In the genomic region with DNA sequence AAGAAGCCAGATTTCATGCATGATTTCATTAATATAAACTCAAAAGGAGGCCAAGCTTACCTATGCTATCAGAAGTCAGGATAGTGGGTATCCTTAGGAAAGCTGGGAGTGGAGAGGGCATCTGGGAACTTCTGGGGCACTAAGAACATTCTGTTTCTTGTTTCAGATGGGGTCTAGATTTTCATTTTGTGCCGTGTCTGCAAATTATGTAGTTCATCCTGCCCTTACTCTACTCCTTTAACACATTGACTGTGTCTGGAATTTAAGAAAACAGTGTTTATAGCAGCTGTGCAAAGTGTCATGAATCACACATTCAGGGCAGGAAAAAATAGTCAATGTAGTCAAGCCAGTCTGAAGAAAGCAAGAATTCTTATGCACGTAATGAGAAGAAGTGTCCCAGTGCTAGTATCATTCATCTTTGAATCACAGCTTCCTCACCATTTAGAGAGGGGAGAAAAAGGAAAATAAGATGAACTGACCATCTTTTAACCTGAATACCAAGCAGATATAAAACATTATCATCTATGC, we compare ENCODE assay signal across 27 cellular contexts. TPM values are rescaled to one million over a fixed set of nuclear protein-coding genes. Genes with fewer than 3 reads are reported as not detected.
"Had no signal": no experiment of that assay in that cellular context is flagged by ENCODE, and none has a peak within 500 bp of the region (broad histone marks: within the 10 kb centered on the region; RNA-seq: fewer than 3 reads in every experiment).

No MANE protein-coding gene starts in this region.

- H3K27ac ChIP-seq: ascending aorta, breast epithelium, cardiac muscle cell, colonic mucosa had no signal

- H3K27me3 ChIP-seq: ascending aorta, breast epithelium, cardiac muscle cell, colonic mucosa had no signal

- H3K36me3 ChIP-seq: ascending aorta, breast epithelium, cardiac muscle cell, colonic mucosa had no signal

- H3K9me3 ChIP-seq: ascending aorta, breast epithelium, colonic mucosa had no signal

- H3K4me3 ChIP-seq: ascending aorta, breast epithelium, cardiac muscle cell, colonic mucosa had no signal

- ATAC-seq: activated naive CD4-positive, alpha-beta T cell treated with anti-CD3 and anti-CD28 coated beads, Interleukin-2, amount 50 U/mL, for 72 hours; activated T-cell treated with anti-CD3 and anti-CD28 coated beads, Interleukin-2, amount 50 U/mL, for 72 hours; esophagus mucosa had no signal

- H3K4me1 ChIP-seq: ascending aorta, breast epithelium, colonic mucosa had no signal

- DNase-seq: activated CD4-positive, alpha-beta memory T cell treated with anti-CD3 and anti-CD28 coated beads, Interleukin-2, amount 10 ng/mL, durations not matched to agents 7 days and 5 days; activated CD4-positive, alpha-beta T cell treated with anti-CD3 and anti-CD28 coated beads for 4 hours; activated CD4-positive, alpha-beta T cell treated with anti-CD3 and anti-CD28 coated beads, Interleukin-2, amount 10 ng/mL, durations not matched to agents 7 days and 5 days; activated CD4-positive, alpha-beta T cell treated with anti-CD3 and anti-CD28 coated beads, Interleukin-2, amount 50 U/mL, for 4 hours; activated CD4-positive, CD25-positive, alpha-beta regulatory T cell; activated CD4-positive, CD25-positive, alpha-beta regulatory T cell treated with anti-CD3 and anti-CD28 coated beads, Interleukin-2, amount 50 U/mL, for 72 hours; activated CD8-positive, alpha-beta memory T cell treated with anti-CD3 and anti-CD28 coated beads, Interleukin-2, amount 50 U/mL, for 48 hours; activated gamma-delta T cell; activated naive CD4-positive, alpha-beta T cell; activated naive CD4-positive, alpha-beta T cell treated with anti-CD3 and anti-CD28 coated beads, Interleukin-2, amount 10 ng/mL, durations not matched to agents 7 days and 5 days; activated naive CD8-positive, alpha-beta T cell treated with anti-CD3 and anti-CD28 coated beads, Interleukin-2, amount 10 ng/mL, durations not matched to agents 7 days and 5 days; activated T-cell treated with anti-CD3 and anti-CD28 coated beads for 4 hours; activated T-cell treated with anti-CD3 and anti-CD28 coated beads, Interleukin-2, amount 50 U/mL, for 24 hours; activated T-cell treated with anti-CD3 and anti-CD28 coated beads, Interleukin-2, amount 50 U/mL, for 72 hours; central memory CD4-positive, alpha-beta T cell; cerebellar nuclear complex; colonic mucosa; effector memory CD4-positive, alpha-beta T cell; endodermal cell; foreskin fibroblast; T-helper 2 cell had no signal

- FAIRE-seq: frontal cortex had no signal

RNA-seq across cellular contexts. Expression of gene SPTLC3, which starts 11.6 kb away (rescaled TPM):
- total RNA-seq: activated CD4-positive, alpha-beta memory T cell treated with anti-CD3 and anti-CD28 coated beads, Interleukin-2, amount 10 ng/mL, durations not matched to agents 7 days and 5 days had no signal
